ENCODE assay signal across 27 cellular contexts in genomic region chr17:45581860-45582259, GRCh38.
DNase-seq lines count a peak whose midpoint lies in the region; ATAC-seq, FAIRE-seq and TF ChIP-seq lines count a peak whose summit lies in the region.
"Had no signal": no experiment of that assay in that cellular context is flagged by ENCODE, and none has a peak within 500 bp of the region (broad histone marks: within the 10 kb centered on the region; RNA-seq: fewer than 3 reads in every experiment).

No MANE protein-coding gene starts in this region.

- no peak for TF ChIP-seq CTCF in A549 (IDR thresholded peaks at IDR 0.05)
- TF ChIP-seq CTCF in GM23338 (conservative IDR thresholded peaks at IDR 0.05; ENCODE audit: low read depth in 2 of 2), result no peak
- no peak for TF ChIP-seq CTCF in GM12878 (IDR thresholded peaks at IDR 0.05 in 2 of 3, conservative IDR thresholded peaks at IDR 0.05 in 1 of 3; ENCODE audit: control insufficient read depth in 2 of 3, extremely low read depth in 1 of 3, insufficient read depth in 1 of 3, low read depth in 3 of 3, low read length in 3 of 3)

- peaks cover 34% of the 10 kb centered on the region for H3K4me1 Mint-ChIP-seq in GM23338
- peaks cover 37 to 70% (median 60%) of the 10 kb centered on the region in 4 donors for H3K4me1 Mint-ChIP-seq in naive thymus-derived CD8-positive, alpha-beta T cell

- H3K9ac ChIP-seq in GM12878 (ENCODE audit: control insufficient read depth, insufficient read depth, low read length), result no peak overlapping the region

- TF ChIP-seq EP300 in A549 (IDR thresholded peaks at IDR 0.05) (no peak), GM12878 (IDR thresholded peaks at IDR 0.05; ENCODE audit: borderline replicate concordance in 1 of 2, control insufficient read depth in 1 of 2, low read depth in 2 of 2, low read length in 2 of 2) (no peak)

- RAD21 ChIA-PET in GM12878 (lab: Charles Lee; ENCODE audit: unreplicated experiment), result interaction anchor here (1.1 kb wide), 1 partner anchor 631 kb away, joined by 4 read pairs; no protein-coding TSS in a partner anchor

- H3K79me2 ChIP-seq in GM23338 (replicated peaks; ENCODE audit: insufficient read depth) (peaks cover 76% of the 10 kb centered on the region), GM12878 (ENCODE audit: control insufficient read depth, insufficient read depth, low read length) (peaks cover 68% of the 10 kb centered on the region)

- no peak overlapping the region for H3K4me3 ChIP-seq in A549
- no peak overlapping the region for H3K4me3 ChIP-seq in GM23338
- no peak overlapping the region for H3K4me3 ChIP-seq in GM12878
- H3K4me3 ChIP-seq: smooth muscle cell, thyroid gland had no signal

- TF ChIP-seq RAD21 in A549 (conservative IDR thresholded peaks at IDR 0.05 in 1 of 2, IDR thresholded peaks at IDR 0.05 in 1 of 2), result no peak
- no peak for TF ChIP-seq RAD21 in GM12878 (IDR thresholded peaks at IDR 0.05; ENCODE audit: insufficient read depth, low read depth, low read length)

- H3K36me3 Mint-ChIP-seq in GM23338 (ENCODE audit: low read depth), result peaks cover 30% of the 10 kb centered on the region
- H3K36me3 Mint-ChIP-seq in naive thymus-derived CD8-positive, alpha-beta T cell, result peaks cover 0 to 32% (median 5%) of the 10 kb centered on the region in 3 donors

- no peaks in the 10 kb centered on the region for H3K9me3 ChIP-seq in A549
- no peaks in the 10 kb centered on the region for H3K9me3 ChIP-seq in GM12878 (replicated peaks; ENCODE audit: control insufficient read depth, insufficient read depth, low read length)
- H3K9me3 ChIP-seq: ascending aorta, neutrophil, thyroid gland had no signal

- H4K20me1 ChIP-seq in GM23338 (replicated peaks; ENCODE audit: insufficient read depth) (peaks cover 47% of the 10 kb centered on the region), GM12878 (ENCODE audit: control insufficient read depth, insufficient read depth) (no peaks in the 10 kb centered on the region)

- H3K36me3 ChIP-seq in GM23338 (ENCODE audit: insufficient read depth), result peaks cover 9% of the 10 kb centered on the region
- H3K36me3 ChIP-seq in GM12878 (ENCODE audit: control insufficient read depth in 2 of 2, insufficient read depth in 2 of 2, low read length in 1 of 2), result peaks cover 3 to 7% of the 10 kb centered on the region in 2 experiments; a peak in 3 of 4 replicates
- H3K36me3 ChIP-seq: ascending aorta, neutrophil, thyroid gland had no signal

- peaks cover 4% of the 10 kb centered on the region; the same call in 1 of the 2 replicates for H3F3A ChIP-seq in GM23338 (replicated peaks; ENCODE audit: low read depth)

- BruUV-seq in GM12878 (replicated peaks; lab: Mats Ljungman, UMichigan), result no TSS peak

- H3K27me3 Mint-ChIP-seq in GM23338 (ENCODE audit: insufficient read depth, low read depth, poor library complexity), result peaks cover 19% of the 10 kb centered on the region
- peaks cover 0 to 1% (median 0%) of the 10 kb centered on the region in 5 donors for H3K27me3 Mint-ChIP-seq in naive thymus-derived CD8-positive, alpha-beta T cell
- H3K27me3 Mint-ChIP-seq: activated CD8-positive, alpha-beta T cell treated with anti-CD3 and anti-CD28 coated beads for 36 hours; activated T-cell treated with anti-CD3 and anti-CD28 coated beads, Interleukin-2, amount 50 U/mL, for 24 hours had no signal

- TF ChIP-seq POLR2A in A549 (IDR thresholded peaks at IDR 0.05; ENCODE audit: low read length) (no peak), GM12878 (IDR thresholded peaks at IDR 0.05; ENCODE audit: low read depth, low read length) (no peak)

- H3K27ac ChIP-seq in A549 (no peak overlapping the region), GM23338 (ENCODE audit: low read depth) (peak overlapping the region; percentile 26; the same call in 1 of the 2 replicates), GM12878 (ENCODE audit: control insufficient read depth, insufficient read depth) (no peak overlapping the region)
- H3K27ac ChIP-seq: ascending aorta, dorsolateral prefrontal cortex, HL-60, thyroid gland had no signal

- ATAC-seq in A549 (no peak), GM23338 (no peak), GM12878 (no peak)
- no peak for ATAC-seq in naive thymus-derived CD8-positive, alpha-beta T cell
- ATAC-seq: activated CD8-positive, alpha-beta T cell treated with anti-CD3 and anti-CD28 coated beads for 36 hours; stimulated activated naive CD8-positive, alpha-beta T cell treated with anti-CD3 and anti-CD28 coated beads, Interleukin-15, Interleukin-2, amounts not matched to agents 100 U/mL and 50 U/mL, for 24 hours had no signal

- H3K4me1 ChIP-seq in A549 (peaks cover 6% of the 10 kb centered on the region), GM23338 (ENCODE audit: insufficient read depth) (peaks cover 28% of the 10 kb centered on the region), GM12878 (ENCODE audit: control insufficient read depth, insufficient read depth, low read length) (peaks cover 12% of the 10 kb centered on the region; the same call in 1 of the 2 replicates)
- H3K4me1 ChIP-seq: ascending aorta had no signal

- in situ Hi-C loops in GM12878 (cut with MboI), result loop anchor here (25.0 kb wide), 2 partner anchors 555 to 680 kb away; no protein-coding TSS in a partner anchor

- no peak overlapping the region for H3K4me3 Mint-ChIP-seq in GM23338
- H3K4me3 Mint-ChIP-seq in naive thymus-derived CD8-positive, alpha-beta T cell, result peak overlapping the region in 5 of 10 donors; percentile 7 to 100 (median 96)
- H3K4me3 Mint-ChIP-seq: activated CD8-positive, alpha-beta T cell treated with anti-CD3 and anti-CD28 coated beads for 36 hours; activated naive CD4-positive, alpha-beta T cell treated with anti-CD3 and anti-CD28 coated beads for 36 hours had no signal

- no peak overlapping the region for H3K4me2 ChIP-seq in A549
- H3K4me2 ChIP-seq in GM23338, result no peak overlapping the region
- H3K4me2 ChIP-seq in GM12878 (ENCODE audit: control insufficient read depth, insufficient read depth), result peak overlapping the region; percentile 47
- H3K4me2 ChIP-seq: smooth muscle cell had no signal

- intact Hi-C loops in GM12878 (cut with micrococcal nuclease; ENCODE audit: unreplicated experiment), result no loop called here

- CTCF ChIA-PET in A549 (lab: Yijun Ruan, JAX), result interaction anchor here (0.9 to 1.7 kb wide), 5 partner anchors 250 to 705 kb away, joined by 3 to 9 read pairs (median 6); partner anchors contain the start of gene KANSL1
- CTCF ChIA-PET in GM12878 (lab: Yijun Ruan, JAX), result interaction anchor here (1.0 to 1.3 kb wide), 4 partner anchors 446 to 706 kb away, joined by 4 to 8 read pairs (median 4); partner anchors contain the start of genes ACBD4 and KANSL1

- SMC1A ChIA-PET in GM12878 (lab: Charles Lee; ENCODE audit: uncharacterized antibody, unreplicated experiment), result interaction anchor here (0.6 to 1.5 kb wide), 4 partner anchors 564 to 1339 kb away, joined by 3 to 6 read pairs (median 3); no protein-coding TSS in a partner anchor

- DNase-seq in A549 (ENCODE audit: low read depth in 1 of 2, low spot score in 1 of 2) (no peak), GM23338 (ENCODE audit: low spot score) (no peak), GM12878 (ENCODE audit: low read depth, low spot score) (no peak), NCI-H187 treated with DMSO at 0.1 percent for 48 hours (lab: John Stamatoyannopoulos, UW) (no peak), DMS53 (lab: John Stamatoyannopoulos, UW) (no peak), NOMO-1 treated with DMSO at 0.1 percent for 48 hours (lab: John Stamatoyannopoulos, UW; ENCODE audit: unreplicated experiment) (no peak)
- no peak for DNase-seq in naive thymus-derived CD8-positive, alpha-beta T cell
- no peak for DNase-seq in stimulated activated CD4-positive, alpha-beta T cell treated with anti-CD3 and anti-CD28 coated beads, Interleukin-15, amount 100 ng/mL, for 24 hours
- DNase-seq: activated CD8-positive, alpha-beta T cell treated with anti-CD3 and anti-CD28 coated beads for 36 hours; activated naive CD4-positive, alpha-beta T cell treated with anti-CD3 and anti-CD28 coated beads for 36 hours; activated T-cell treated with anti-CD3 and anti-CD28 coated beads, Interleukin-2, amount 50 U/mL, for 24 hours; central memory CD4-positive, alpha-beta T cell; DMS 273 treated with DMSO at 0.1 percent for 48 hours; dorsolateral prefrontal cortex; GDM1; H9; IMR-90; midbrain; NCI-H1694; NCI-H69; stimulated activated CD4-positive, alpha-beta T cell treated with anti-CD3 and anti-CD28 coated beads, Interleukin-4, amount 100 ng/mL, for 24 hours; stimulated activated naive CD8-positive, alpha-beta T cell treated with anti-CD3 and anti-CD28 coated beads, Interleukin-15, Interleukin-2, amounts not matched to agents 100 U/mL and 50 U/mL, for 24 hours; thyroid gland had no signal

- FAIRE-seq in A549 (lab: Jason Lieb, UNC) (no peak), GM12878 (lab: Jason Lieb, UNC) (no peak)

- 87% methylated on average over 9 of the region's 9 CpGs for WGBS in A549 (ENCODE audit: missing lambda C conversion rate)
- 87% methylated on average over 9 of the region's 9 CpGs for WGBS in GM12878 (ENCODE audit: insufficient coverage, insufficient replicate concordance, low lambda C conversion rate, missing lambda C conversion rate)

- no peak overlapping the region for H3K27ac Mint-ChIP-seq in GM23338
- peak overlapping the region; percentile 16 to 99 (median 96) for H3K27ac Mint-ChIP-seq in naive thymus-derived CD8-positive, alpha-beta T cell
- H3K27ac Mint-ChIP-seq: activated CD8-positive, alpha-beta T cell treated with anti-CD3 and anti-CD28 coated beads for 36 hours; activated naive CD4-positive, alpha-beta T cell treated with anti-CD3 and anti-CD28 coated beads for 36 hours; activated T-cell treated with anti-CD3 and anti-CD28 coated beads, Interleukin-2, amount 50 U/mL, for 24 hours; H9 had no signal

- H3K9me3 Mint-ChIP-seq in GM23338, result peaks cover 14% of the 10 kb centered on the region
- no peaks in the 10 kb centered on the region for H3K9me3 Mint-ChIP-seq in naive thymus-derived CD8-positive, alpha-beta T cell
- H3K9me3 Mint-ChIP-seq: activated CD8-positive, alpha-beta T cell treated with anti-CD3 and anti-CD28 coated beads for 36 hours; activated naive CD4-positive, alpha-beta T cell treated with anti-CD3 and anti-CD28 coated beads for 36 hours; activated T-cell treated with anti-CD3 and anti-CD28 coated beads, Interleukin-2, amount 50 U/mL, for 24 hours had no signal

- H3K27me3 ChIP-seq in GM23338 (ENCODE audit: insufficient read depth) (peaks cover 3% of the 10 kb centered on the region; the same call in 1 of the 2 replicates), GM12878 (replicated peaks in 1 of 2; ENCODE audit: control insufficient read depth in 2 of 2, insufficient read depth in 2 of 2, low read length in 1 of 2) (no peaks in the 10 kb centered on the region)
- H3K27me3 ChIP-seq: ascending aorta, dorsolateral prefrontal cortex, neutrophil, thyroid gland had no signal

- no peaks in the 10 kb centered on the region for H3K9me2 ChIP-seq in GM23338 (ENCODE audit: insufficient read depth)

- H2AFZ ChIP-seq in GM23338, result no peak overlapping the region
- no peak overlapping the region for H2AFZ ChIP-seq in GM12878 (ENCODE audit: control insufficient read depth, low read depth, low read length)

- POLR2A ChIA-PET in A549 (lab: Yijun Ruan, JAX) (interaction anchor here (0.7 kb wide), 1 partner anchor 611 kb away, joined by 3 read pairs; the partner anchor contains the start of gene KANSL1), GM12878 (lab: Charles Lee) (interaction anchor here (1.4 kb wide), 1 partner anchor 604 kb away, joined by 3 read pairs; no protein-coding TSS in a partner anchor)
- POLR2A ChIA-PET in naive thymus-derived CD8-positive, alpha-beta T cell (lab: Charles Lee), result no interaction called here

TF ChIP-seq in GM12878, 131 proteins besides CTCF, POLR2A, EP300 and RAD21 (continues in another document):
- TF ChIP-seq HDGF (IDR thresholded peaks at IDR 0.05), result peak; percentile 27
